Comparison of ENCODE assay signal across 1 cellular context in the genomic region with DNA sequence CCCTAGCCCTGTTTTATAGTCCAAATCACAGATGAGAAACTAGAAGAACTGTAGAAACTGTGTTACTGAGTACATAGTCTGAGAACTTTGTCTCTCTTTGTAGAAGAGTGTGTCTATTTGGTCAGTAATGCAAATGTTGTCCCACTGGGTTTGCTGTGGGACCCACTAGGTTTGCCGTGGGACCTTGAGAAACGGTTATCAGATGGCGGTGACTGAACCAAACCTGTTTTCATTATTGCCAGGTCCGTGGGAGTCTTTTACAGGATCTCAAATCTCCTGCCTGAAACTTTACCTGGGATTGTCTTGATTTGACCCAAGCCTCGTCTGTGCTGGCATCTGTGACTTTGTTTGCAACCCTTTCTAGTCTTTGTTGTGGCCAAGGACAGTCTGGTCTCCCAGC.
TF ChIP-seq lines count a peak whose summit lies in the region.

No MANE protein-coding gene starts in this region.

TF ChIP-seq in GM12878, 131 proteins besides CTCF, POLR2A, EP300 and RAD21:
- no peak for TF ChIP-seq RCOR1 (conservative IDR thresholded peaks at IDR 0.05; ENCODE audit: low read depth, low read length)
- TF ChIP-seq HDAC6 (IDR thresholded peaks at IDR 0.05; ENCODE audit: unreplicated experiment): no peak
- 0 out of 2 replicates have a peak, but pooled peaks have one; percentile 42 for TF ChIP-seq TCF12 (IDR thresholded peaks at IDR 0.05; ENCODE audit: low read depth, low read length)
- TF ChIP-seq, protein P1, sequence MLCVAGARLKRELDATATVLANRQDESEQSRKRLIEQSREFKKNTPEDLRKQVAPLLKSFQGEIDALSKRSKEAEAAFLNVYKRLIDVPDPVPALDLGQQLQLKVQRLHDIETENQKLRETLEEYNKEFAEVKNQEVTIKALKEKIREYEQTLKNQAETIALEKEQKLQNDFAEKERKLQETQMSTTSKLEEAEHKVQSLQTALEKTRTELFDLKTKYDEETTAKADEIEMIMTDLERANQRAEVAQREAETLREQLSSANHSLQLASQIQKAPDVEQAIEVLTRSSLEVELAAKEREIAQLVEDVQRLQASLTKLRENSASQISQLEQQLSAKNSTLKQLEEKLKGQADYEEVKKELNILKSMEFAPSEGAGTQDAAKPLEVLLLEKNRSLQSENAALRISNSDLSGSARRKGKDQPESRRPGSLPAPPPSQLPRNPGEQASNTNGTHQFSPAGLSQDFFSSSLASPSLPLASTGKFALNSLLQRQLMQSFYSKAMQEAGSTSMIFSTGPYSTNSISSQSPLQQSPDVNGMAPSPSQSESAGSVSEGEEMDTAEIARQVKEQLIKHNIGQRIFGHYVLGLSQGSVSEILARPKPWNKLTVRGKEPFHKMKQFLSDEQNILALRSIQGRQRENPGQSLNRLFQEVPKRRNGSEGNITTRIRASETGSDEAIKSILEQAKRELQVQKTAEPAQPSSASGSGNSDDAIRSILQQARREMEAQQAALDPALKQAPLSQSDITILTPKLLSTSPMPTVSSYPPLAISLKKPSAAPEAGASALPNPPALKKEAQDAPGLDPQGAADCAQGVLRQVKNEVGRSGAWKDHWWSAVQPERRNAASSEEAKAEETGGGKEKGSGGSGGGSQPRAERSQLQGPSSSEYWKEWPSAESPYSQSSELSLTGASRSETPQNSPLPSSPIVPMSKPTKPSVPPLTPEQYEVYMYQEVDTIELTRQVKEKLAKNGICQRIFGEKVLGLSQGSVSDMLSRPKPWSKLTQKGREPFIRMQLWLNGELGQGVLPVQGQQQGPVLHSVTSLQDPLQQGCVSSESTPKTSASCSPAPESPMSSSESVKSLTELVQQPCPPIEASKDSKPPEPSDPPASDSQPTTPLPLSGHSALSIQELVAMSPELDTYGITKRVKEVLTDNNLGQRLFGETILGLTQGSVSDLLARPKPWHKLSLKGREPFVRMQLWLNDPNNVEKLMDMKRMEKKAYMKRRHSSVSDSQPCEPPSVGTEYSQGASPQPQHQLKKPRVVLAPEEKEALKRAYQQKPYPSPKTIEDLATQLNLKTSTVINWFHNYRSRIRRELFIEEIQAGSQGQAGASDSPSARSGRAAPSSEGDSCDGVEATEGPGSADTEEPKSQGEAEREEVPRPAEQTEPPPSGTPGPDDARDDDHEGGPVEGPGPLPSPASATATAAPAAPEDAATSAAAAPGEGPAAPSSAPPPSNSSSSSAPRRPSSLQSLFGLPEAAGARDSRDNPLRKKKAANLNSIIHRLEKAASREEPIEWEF (IDR thresholded peaks at IDR 0.05; ENCODE audit: insufficient replicate concordance, low read depth, low read length): peak; percentile 5
- no peak for TF ChIP-seq ATF7 (IDR thresholded peaks at IDR 0.05; ENCODE audit: low read depth)
- TF ChIP-seq MEF2B (IDR thresholded peaks at IDR 0.05; ENCODE audit: partially characterized antibody, poor library complexity, severe bottlenecking): peak; percentile 83
- no peak for TF ChIP-seq IKZF2 (IDR thresholded peaks at IDR 0.05)
- TF ChIP-seq POU2F2 (IDR thresholded peaks at IDR 0.05; ENCODE audit: borderline replicate concordance, low read depth, low read length): peak; percentile 87; the same call in 2 of the 3 replicates
- TF ChIP-seq, protein P2, sequence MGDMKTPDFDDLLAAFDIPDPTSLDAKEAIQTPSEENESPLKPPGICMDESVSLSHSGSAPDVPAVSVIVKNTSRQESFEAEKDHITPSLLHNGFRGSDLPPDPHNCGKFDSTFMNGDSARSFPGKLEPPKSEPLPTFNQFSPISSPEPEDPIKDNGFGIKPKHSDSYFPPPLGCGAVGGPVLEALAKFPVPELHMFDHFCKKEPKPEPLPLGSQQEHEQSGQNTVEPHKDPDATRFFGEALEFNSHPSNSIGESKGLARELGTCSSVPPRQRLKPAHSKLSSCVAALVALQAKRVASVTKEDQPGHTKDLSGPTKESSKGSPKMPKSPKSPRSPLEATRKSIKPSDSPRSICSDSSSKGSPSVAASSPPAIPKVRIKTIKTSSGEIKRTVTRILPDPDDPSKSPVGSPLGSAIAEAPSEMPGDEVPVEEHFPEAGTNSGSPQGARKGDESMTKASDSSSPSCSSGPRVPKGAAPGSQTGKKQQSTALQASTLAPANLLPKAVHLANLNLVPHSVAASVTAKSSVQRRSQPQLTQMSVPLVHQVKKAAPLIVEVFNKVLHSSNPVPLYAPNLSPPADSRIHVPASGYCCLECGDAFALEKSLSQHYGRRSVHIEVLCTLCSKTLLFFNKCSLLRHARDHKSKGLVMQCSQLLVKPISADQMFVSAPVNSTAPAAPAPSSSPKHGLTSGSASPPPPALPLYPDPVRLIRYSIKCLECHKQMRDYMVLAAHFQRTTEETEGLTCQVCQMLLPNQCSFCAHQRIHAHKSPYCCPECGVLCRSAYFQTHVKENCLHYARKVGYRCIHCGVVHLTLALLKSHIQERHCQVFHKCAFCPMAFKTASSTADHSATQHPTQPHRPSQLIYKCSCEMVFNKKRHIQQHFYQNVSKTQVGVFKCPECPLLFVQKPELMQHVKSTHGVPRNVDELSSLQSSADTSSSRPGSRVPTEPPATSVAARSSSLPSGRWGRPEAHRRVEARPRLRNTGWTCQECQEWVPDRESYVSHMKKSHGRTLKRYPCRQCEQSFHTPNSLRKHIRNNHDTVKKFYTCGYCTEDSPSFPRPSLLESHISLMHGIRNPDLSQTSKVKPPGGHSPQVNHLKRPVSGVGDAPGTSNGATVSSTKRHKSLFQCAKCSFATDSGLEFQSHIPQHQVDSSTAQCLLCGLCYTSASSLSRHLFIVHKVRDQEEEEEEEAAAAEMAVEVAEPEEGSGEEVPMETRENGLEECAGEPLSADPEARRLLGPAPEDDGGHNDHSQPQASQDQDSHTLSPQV (IDR thresholded peaks at IDR 0.05): no peak
